Comparison of ENCODE assay signal across 8 cellular contexts in genomic region chr6:3456794-3457709, GRCh38. TPM values are rescaled to one million over a fixed set of nuclear protein-coding genes. Genes with fewer than 3 reads are reported as not detected.
DNase-seq lines count a peak whose midpoint lies in the region; ATAC-seq, FAIRE-seq and TF ChIP-seq lines count a peak whose summit lies in the region.

TSS of gene SLC22A23 (minus strand) at chr6:3457050. CDS start at chr6:3456559, 491 bp downstream.

- no peak for FAIRE-seq in H1 (lab: Jason Lieb, UNC)

- H3K4ac ChIP-seq in H1 (replicated peaks; ENCODE audit: insufficient read length, low read depth, low read length), result peak within 1 kb of the TSS; percentile 49

- H2BK15ac ChIP-seq in H1 (ENCODE audit: low read length), result peak within 1 kb of the TSS; percentile 34; the same call in 1 of the 2 replicates

- no peak within 1 kb of the TSS for H3K27ac ChIP-seq in CD8-positive, alpha-beta T cell (ENCODE audit: low read depth, low read length)
- H3K27ac ChIP-seq in H1 (ENCODE audit: low read depth, low read length) (no peak within 1 kb of the TSS), mesodermal cell (ENCODE audit: low read depth, low read length, severe bottlenecking) (no peak within 1 kb of the TSS)

- no peaks in the 10 kb centered on the region for H3K36me3 ChIP-seq in CD8-positive, alpha-beta T cell (ENCODE audit: insufficient read depth, low read length)
- no peaks in the 10 kb centered on the region for H3K36me3 ChIP-seq in H1 (ENCODE audit: control insufficient read depth in 2 of 4, insufficient read depth in 4 of 4, low read length in 3 of 4)
- no peaks in the 10 kb centered on the region for H3K36me3 ChIP-seq in mesodermal cell (ENCODE audit: control insufficient read depth, insufficient read depth, low read length)

- peak; percentile 30 to 61 for TF ChIP-seq RAD21 in H1 (IDR thresholded peaks at IDR 0.05 in 1 of 2, conservative IDR thresholded peaks at IDR 0.05 in 1 of 2; ENCODE audit: low read depth in 2 of 2, low read length in 2 of 2)

- H3K23ac ChIP-seq in H1 (ENCODE audit: insufficient read length), result no peak within 1 kb of the TSS

- ATAC-seq in CD8-positive, alpha-beta T cell, result peak; percentile 61
- peak; percentile 57 for ATAC-seq in GM21786 (IDR thresholded peaks at IDR 0.05; ENCODE audit: unreplicated experiment)
- peak; percentile 82 for ATAC-seq in activated CD8-positive, alpha-beta T cell treated with anti-CD3 and anti-CD28 coated beads, Interleukin-2, amount 10 ng/mL, durations not matched to agents 7 days and 5 days
- no peak for ATAC-seq in GM18870 (IDR thresholded peaks at IDR 0.05; ENCODE audit: unreplicated experiment)

- no peak within 1 kb of the TSS for H2AK5ac ChIP-seq in H1 (ENCODE audit: low read depth, low read length)

- H4K8ac ChIP-seq in H1 (ENCODE audit: extremely low read depth, insufficient read depth, low read length), result peak within 1 kb of the TSS; percentile 53; the same call in 1 of the 2 replicates

- TF ChIP-seq CTCF in CD8-positive, alpha-beta T cell (IDR thresholded peaks at IDR 0.05), result peak; percentile 68
- TF ChIP-seq CTCF in H1 (IDR thresholded peaks at IDR 0.05; ENCODE audit: control extremely low read depth in 1 of 3, insufficient read depth in 1 of 3, low read depth in 1 of 3, low read length in 3 of 3), result peak; percentile 52 to 74 (median 67)

- H3K79me1 ChIP-seq in H1 (ENCODE audit: low read depth, low read length), result peaks cover 4% of the 10 kb centered on the region; the same call in 1 of the 2 replicates

- peak within 1 kb of the TSS; percentile 58 for H3K27ac Mint-ChIP-seq in CD8-positive, alpha-beta T cell
- no peak within 1 kb of the TSS for H3K27ac Mint-ChIP-seq in activated CD8-positive, alpha-beta T cell treated with anti-CD3 and anti-CD28 coated beads, Interleukin-2, amount 10 ng/mL, durations not matched to agents 7 days and 5 days

- no peak within 1 kb of the TSS for H2BK120ac ChIP-seq in H1 (replicated peaks; ENCODE audit: low read depth, low read length)

- no peak within 1 kb of the TSS for H3K14ac ChIP-seq in H1 (ENCODE audit: insufficient read length)

- CTCF ChIA-PET in CD8-positive, alpha-beta T cell (lab: Charles Lee), result no interaction called here
- CTCF ChIA-PET in activated CD8-positive, alpha-beta T cell treated with anti-CD3 and anti-CD28 coated beads, Interleukin-2, amount 10 ng/mL, durations not matched to agents 7 days and 5 days (lab: Charles Lee), result no interaction called here
- CTCF ChIA-PET in H1 (lab: Charles Lee; ENCODE audit: partially characterized antibody), result interaction anchor here (0.9 to 7.0 kb wide), 4 partner anchors 34 to 105 kb away, joined by 3 to 64 read pairs (median 4); no protein-coding TSS in a partner anchor

- peak; percentile 50 to 83 (median 73) for DNase-seq in CD8-positive, alpha-beta T cell
- DNase-seq in NCI-H460 (ENCODE audit: extremely low read depth, low read depth) (peak; percentile 47), H1 (ENCODE audit: low read depth in 1 of 2, low spot score in 2 of 2) (peak; percentile 17 to 86)
- DNase-seq in activated CD8-positive, alpha-beta T cell treated with anti-CD3 and anti-CD28 coated beads, Interleukin-2, amount 10 ng/mL, durations not matched to agents 7 days and 5 days, result peak; percentile 63
- DNase-seq in stimulated activated CD8-positive, alpha-beta memory T cell treated with anti-CD3 and anti-CD28 coated beads, Interleukin-15, amount 100 ng/mL, for 24 hours (ENCODE audit: low read depth), result peak; percentile 49

- intact Hi-C loops in CD8-positive, alpha-beta T cell (cut with DNase I, micrococcal nuclease), result loop anchor here (1.0 to 10.0 kb wide), 8 partner anchors 46 to 678 kb away; partner anchors contain the start of genes BPHL (in 1 of the 2) and ECI2 (in 1 of the 2)

- peak within 1 kb of the TSS; percentile 13 for H4K5ac ChIP-seq in H1 (ENCODE audit: insufficient read length, low read depth, low read length)

- peak within 1 kb of the TSS in 2 of 4 experiments; percentile 4 to 73; a peak in 1 of 7 replicates for H3K9ac ChIP-seq in H1 (replicated peaks in 1 of 4; ENCODE audit: extremely low read depth in 1 of 4, low read depth in 3 of 4, low read length in 3 of 4)

- no peak within 1 kb of the TSS for H3K56ac ChIP-seq in H1 (replicated peaks; ENCODE audit: insufficient read length, low read depth, low read length)

- POLR2A ChIA-PET in CD8-positive, alpha-beta T cell (lab: Charles Lee), result no interaction called here
- POLR2A ChIA-PET in activated CD8-positive, alpha-beta T cell treated with anti-CD3 and anti-CD28 coated beads, Interleukin-2, amount 10 ng/mL, durations not matched to agents 7 days and 5 days (lab: Charles Lee), result no interaction called here
- POLR2A ChIA-PET in H1 (lab: Charles Lee; ENCODE audit: partially characterized antibody), result interaction anchor here (1.8 kb wide), 1 partner anchor 30 kb away, joined by 8 read pairs; no protein-coding TSS in a partner anchor

- no peaks in the 10 kb centered on the region for H3K9me3 Mint-ChIP-seq in CD8-positive, alpha-beta T cell
- H3K9me3 Mint-ChIP-seq in activated CD8-positive, alpha-beta T cell treated with anti-CD3 and anti-CD28 coated beads, Interleukin-2, amount 10 ng/mL, durations not matched to agents 7 days and 5 days (ENCODE audit: insufficient read depth), result no peaks in the 10 kb centered on the region

- no peak for TF ChIP-seq EP300 in H1 (IDR thresholded peaks at IDR 0.05; ENCODE audit: borderline replicate concordance in 1 of 2, low read depth in 2 of 2, low read length in 2 of 2)

- peaks cover 1 to 38% of the 10 kb centered on the region in 2 experiments; a peak in 3 of 4 replicates for H3K79me2 ChIP-seq in H1 (ENCODE audit: control insufficient read depth in 1 of 2, insufficient read depth in 2 of 2, low read length in 2 of 2)

- H2AFZ ChIP-seq in H1 (ENCODE audit: low read length), result peak within 1 kb of the TSS; percentile 68

- peaks cover 13% of the 10 kb centered on the region for H3K27me3 Mint-ChIP-seq in CD8-positive, alpha-beta T cell (ENCODE audit: low read depth)
- H3K27me3 Mint-ChIP-seq in activated CD8-positive, alpha-beta T cell treated with anti-CD3 and anti-CD28 coated beads, Interleukin-2, amount 10 ng/mL, durations not matched to agents 7 days and 5 days (ENCODE audit: low read depth), result peaks cover 41% of the 10 kb centered on the region

- peak within 1 kb of the TSS; percentile 52 for H3K4me3 ChIP-seq in CD8-positive, alpha-beta T cell (ENCODE audit: low read depth, low read length)
- H3K4me3 ChIP-seq in H1 (ENCODE audit: extremely low read depth in 1 of 4, insufficient read depth in 2 of 4, low read depth in 3 of 4, low read length in 4 of 4) (peak within 1 kb of the TSS; percentile 57 to 72 (median 64)), mesodermal cell (ENCODE audit: extremely low read depth, insufficient read depth, low read length, poor library complexity, severe bottlenecking) (peak within 1 kb of the TSS; percentile 46)

- peak within 1 kb of the TSS; percentile 83 for H3K4me3 Mint-ChIP-seq in CD8-positive, alpha-beta T cell
- H3K4me3 Mint-ChIP-seq in activated CD8-positive, alpha-beta T cell treated with anti-CD3 and anti-CD28 coated beads, Interleukin-2, amount 10 ng/mL, durations not matched to agents 7 days and 5 days, result peak within 1 kb of the TSS; percentile 35

- no peaks in the 10 kb centered on the region for H3K27me3 ChIP-seq in CD8-positive, alpha-beta T cell (ENCODE audit: insufficient read depth, low read length)
- H3K27me3 ChIP-seq in H1 (replicated peaks in 1 of 4; ENCODE audit: control insufficient read depth in 3 of 4, extremely low read depth in 1 of 4, insufficient read depth in 3 of 4, low read length in 3 of 4), result peaks cover 2 to 25% (median 13%) of the 10 kb centered on the region in 4 experiments; a peak in 6 of 7 replicates

- peak within 1 kb of the TSS; percentile 52 for H4K91ac ChIP-seq in H1 (replicated peaks; ENCODE audit: insufficient read length, low read length)

- peaks cover 22% of the 10 kb centered on the region for H3K4me1 ChIP-seq in CD8-positive, alpha-beta T cell (ENCODE audit: insufficient read depth, low read length)
- H3K4me1 ChIP-seq in H1 (replicated peaks in 1 of 4; ENCODE audit: control insufficient read depth in 3 of 4, insufficient read depth in 4 of 4, low read length in 3 of 4), result peaks cover 7 to 27% (median 23%) of the 10 kb centered on the region in 4 experiments
- H3K4me1 ChIP-seq in mesodermal cell (ENCODE audit: control insufficient read depth, insufficient read depth, low read length, poor library complexity, severe bottlenecking), result peaks cover 5% of the 10 kb centered on the region

- H3K9me3 ChIP-seq in CD8-positive, alpha-beta T cell (ENCODE audit: low read length), result no peaks in the 10 kb centered on the region
- H3K9me3 ChIP-seq in H1 (ENCODE audit: insufficient read depth in 2 of 2, low read depth in 1 of 2, low read length in 1 of 2) (no peaks in the 10 kb centered on the region), mesodermal cell (ENCODE audit: control insufficient read depth, low read length) (no peaks in the 10 kb centered on the region)

- peaks cover 22% of the 10 kb centered on the region for H3K23me2 ChIP-seq in H1 (ENCODE audit: low read depth, low read length)

- H2BK5ac ChIP-seq in H1 (ENCODE audit: low read depth, low read length), result peak within 1 kb of the TSS; percentile 27; the same call in 1 of the 2 replicates

- H3K18ac ChIP-seq in H1 (ENCODE audit: extremely low read depth, low read length), result peak within 1 kb of the TSS; percentile 72

- 0 out of 2 replicates have a peak within 1 kb of the TSS, but pooled peaks have one; percentile 51 for H2BK12ac ChIP-seq in H1 (ENCODE audit: low read depth, low read length)

- TF ChIP-seq POLR2A in H1 (IDR thresholded peaks at IDR 0.05; ENCODE audit: control extremely low read depth in 1 of 2, low read depth in 2 of 2, low read length in 2 of 2), result no peak

- peaks cover 2% of the 10 kb centered on the region for H3K36me3 Mint-ChIP-seq in CD8-positive, alpha-beta T cell
- no peaks in the 10 kb centered on the region for H3K36me3 Mint-ChIP-seq in activated CD8-positive, alpha-beta T cell treated with anti-CD3 and anti-CD28 coated beads, Interleukin-2, amount 10 ng/mL, durations not matched to agents 7 days and 5 days (ENCODE audit: low read depth)

- no peak within 1 kb of the TSS for H2BK20ac ChIP-seq in H1 (ENCODE audit: low read length)

- peaks cover 6% of the 10 kb centered on the region for H3K4me1 Mint-ChIP-seq in CD8-positive, alpha-beta T cell (ENCODE audit: low read depth)
- peaks cover 6% of the 10 kb centered on the region for H3K4me1 Mint-ChIP-seq in activated CD8-positive, alpha-beta T cell treated with anti-CD3 and anti-CD28 coated beads, Interleukin-2, amount 10 ng/mL, durations not matched to agents 7 days and 5 days (ENCODE audit: low read depth)

- H3K4me2 ChIP-seq in H1 (ENCODE audit: insufficient read depth in 1 of 2, low read depth in 2 of 2, low read length in 2 of 2), result peak within 1 kb of the TSS; percentile 98 to 99

- WGBS in H1 (ENCODE audit: extremely low coverage in 1 of 2, insufficient coverage in 1 of 2, insufficient read length in 1 of 2, insufficient replicate concordance in 2 of 2, low coverage in 1 of 2, low lambda C conversion rate in 2 of 2, missing lambda C conversion rate in 1 of 2), 2 experiments, result 1% methylated on average over 38 of the region's 116 CpGs; no CpG with 5 or more reads in 1 of the 2 experiments
- WGBS in mesodermal cell (ENCODE audit: insufficient coverage in 2 of 2), 2 experiments, result 0 to 1% methylated on average over 60 to 97 of the region's 116 CpGs

- peaks cover 17 to 21% of the 10 kb centered on the region in 2 experiments for H4K20me1 ChIP-seq in H1 (replicated peaks in 1 of 2; ENCODE audit: control insufficient read depth in 1 of 2, insufficient read depth in 2 of 2, low read length in 2 of 2)

RNA-seq across cellular contexts. Expression of gene SLC22A23, which starts in this region (rescaled TPM):
- total RNA-seq in CD8-positive, alpha-beta T cell, result 1 to 10 TPM; 3.4 to 4.8 TPM
- total RNA-seq in NCI-H460 (2014; rRNA removed; shearing (Covaris generic)), result 3.8 and 4.9 TPM in 2 replicates
- 5.8 and 8.4 TPM in 2 replicates for polyA plus RNA-seq in NCI-H460 (2014; cell fraction: nucleus; rRNA removed)
- under 1 TPM; 0.23 to 0.24 TPM for total RNA-seq in activated CD8-positive, alpha-beta T cell treated with anti-CD3 and anti-CD28 coated beads, Interleukin-2, amount 10 ng/mL, durations not matched to agents 7 days and 5 days
- 37.1 and 38.4 TPM in 2 replicates for total RNA-seq in H1 (2021; fragmentation: NEBNext Ultra II Directional; extraction: Animal tissue kit (Norgen Biotek cat#: 25700))
- 9.9 and 15.8 TPM in 2 replicates for polyA plus RNA-seq in H1 (2011; rRNA removed)
- polyA plus RNA-seq in H1 (2011; cell fraction: cytosol; rRNA removed), result 10.2 TPM
- 28.3 TPM for polyA plus RNA-seq in H1 (2011; cell fraction: nucleus; rRNA removed)
- 15.4 to 22.2 TPM (median 19.8 TPM) in 4 replicates for polyA plus RNA-seq in H1 (2012, experiment 1 of 2)
- 11.3 TPM for polyA plus RNA-seq in H1 (2012, experiment 2 of 2)
- polyA plus RNA-seq in H1 (2013, experiment 1 of 2), result 26.5 TPM
- polyA plus RNA-seq in H1 (2013, experiment 2 of 2), result 28.3 TPM
- polyA minus RNA-seq in H1 (2011; rRNA and poly(A)+ RNA removed), result 19.6 and 26.4 TPM in 2 replicates
- 18.3 TPM for polyA minus RNA-seq in H1 (2011; cell fraction: cytosol; rRNA and poly(A)+ RNA removed)
- 33.0 TPM for polyA minus RNA-seq in H1 (2011; cell fraction: nucleus; rRNA and poly(A)+ RNA removed)
- 2.5 TPM for polyA plus RNA-seq in mesodermal cell (2013, experiment 1 of 2)
- 1.9 TPM for polyA plus RNA-seq in mesodermal cell (2013, experiment 2 of 2)

Comparison
In these comparisons a context has a peak if more than half of its experiments do, and no peak if none do; other contexts are left out.
1. Peak in DNase-seq and ATAC-seq in activated CD8-positive, alpha-beta T cell treated with anti-CD3 and anti-CD28 coated beads, Interleukin-2, amount 10 ng/mL, durations not matched to agents 7 days and 5 days; RNA of the gene not detected or under 1 TPM.